In the genomic region with DNA sequence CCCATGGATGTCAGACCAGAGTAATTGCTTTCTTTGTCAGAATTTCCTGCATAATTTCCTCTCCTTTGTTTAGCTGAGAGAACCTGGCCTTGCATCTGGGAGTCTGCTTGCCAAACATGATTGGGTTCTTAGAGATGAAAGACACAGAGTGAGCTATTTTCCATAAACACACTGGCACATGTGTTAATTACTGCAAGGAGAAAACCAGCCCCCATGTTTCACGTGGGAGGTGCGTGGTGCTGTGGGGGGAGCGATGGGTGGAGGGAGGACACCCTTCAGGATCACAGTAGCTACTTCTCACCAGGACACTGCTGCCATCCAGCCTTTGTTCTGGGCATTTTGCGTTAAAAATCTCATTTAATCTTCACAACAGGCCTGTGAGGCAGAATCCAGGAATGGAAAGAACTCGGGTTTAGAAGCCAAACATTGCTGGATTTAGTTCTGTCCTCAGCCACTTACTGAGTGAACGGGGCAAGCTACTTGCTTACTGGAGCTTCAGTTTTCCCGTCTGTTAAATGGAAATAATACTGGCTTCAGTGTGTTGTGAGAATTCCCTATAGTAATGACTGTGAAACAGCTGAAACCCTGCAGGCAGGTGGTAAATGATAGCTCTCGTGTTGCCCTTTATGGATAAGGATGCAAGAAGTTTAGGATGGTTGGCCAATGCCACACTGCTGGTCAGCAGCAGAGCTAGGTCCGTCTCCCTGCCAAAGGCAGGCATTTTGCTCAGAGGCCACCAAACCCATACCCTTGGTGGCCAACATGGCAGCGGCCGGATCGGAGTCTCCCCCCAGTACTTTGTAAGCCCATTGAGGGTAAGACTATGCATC, we compare ENCODE assay signal across 16 cellular contexts.
A peak's percentile ranks its signal among the peaks of the same experiment; 100 is the strongest.
DNase-seq lines count a peak whose midpoint lies in the region; ATAC-seq and TF ChIP-seq lines count a peak whose summit lies in the region.
"Had no signal": no experiment of that assay in that cellular context is flagged by ENCODE, and none has a peak within 500 bp of the region (broad histone marks: within the 10 kb centered on the region; RNA-seq: fewer than 3 reads in every experiment).

No MANE protein-coding gene starts in this region.

- peak overlapping the region; percentile 66 for H3K27ac ChIP-seq in RWPE2 (ENCODE audit: poor library complexity, severe bottlenecking)

- DNase-seq in Ammon's horn (ENCODE audit: low spot score), result peak; percentile 28
- peak; percentile 90 for DNase-seq in NCI-H1436 (lab: John Stamatoyannopoulos, UW)
- no peak for DNase-seq in RWPE2 (ENCODE audit: low spot score)
- peak; percentile 29 for DNase-seq in left lobe of liver (ENCODE audit: low spot score)
- DNase-seq: activated CD4-positive, alpha-beta T cell treated with anti-CD3 and anti-CD28 coated beads, Interleukin-2, amount 10 ng/mL, durations not matched to agents 24 days and 14 days; DMS79; H9; midbrain; NCI-H1048; OCI-M1 had no signal

- H3K4me1 Mint-ChIP-seq in stimulated activated memory B cell treated with anti-CD40 and anti-IgM and Interleukin-4, amounts not matched to agents 10 μg/mL and 1 μg/mL and 100 μg/mL, for 72 hours, result no peaks in the 10 kb centered on the region
- H3K4me1 Mint-ChIP-seq: activated CD4-positive, alpha-beta T cell treated with anti-CD3 and anti-CD28 coated beads, Interleukin-2, amount 10 ng/mL, durations not matched to agents 24 days and 14 days; activated T-helper 17 cell treated with anti-CD3 and anti-CD28 coated beads, Interleukin-2, amount 50 U/mL, for 72 hours had no signal

- no peaks in the 10 kb centered on the region for H3K36me3 ChIP-seq in RWPE2 (ENCODE audit: low read depth)

- H3K4me3 Mint-ChIP-seq in stimulated activated memory B cell treated with anti-CD40 and anti-IgM and Interleukin-4, amounts not matched to agents 10 μg/mL and 1 μg/mL and 100 μg/mL, for 72 hours, result no peak overlapping the region
- H3K4me3 Mint-ChIP-seq: activated CD4-positive, alpha-beta T cell treated with anti-CD3 and anti-CD28 coated beads, Interleukin-2, amount 10 ng/mL, durations not matched to agents 24 days and 14 days; activated T-helper 17 cell treated with anti-CD3 and anti-CD28 coated beads, Interleukin-2, amount 50 U/mL, for 72 hours; H9; T-helper 2 cell treated with Interferon-gamma antibody and Interleukin-4, amounts not matched to agents 5 μg/mL and 100 μg/mL, for 36 hours had no signal

- no peak for TF ChIP-seq CTCF in RWPE2 (IDR thresholded peaks at IDR 0.05; ENCODE audit: poor library complexity, severe bottlenecking)

- H3K4me3 ChIP-seq in RWPE2 (ENCODE audit: severe bottlenecking), result no peak overlapping the region

- no peak overlapping the region for H3K27ac Mint-ChIP-seq in stimulated activated memory B cell treated with anti-CD40 and anti-IgM and Interleukin-4, amounts not matched to agents 10 μg/mL and 1 μg/mL and 100 μg/mL, for 72 hours
- H3K27ac Mint-ChIP-seq: activated CD4-positive, alpha-beta T cell treated with anti-CD3 and anti-CD28 coated beads, Interleukin-2, amount 10 ng/mL, durations not matched to agents 24 days and 14 days; activated T-helper 17 cell treated with anti-CD3 and anti-CD28 coated beads, Interleukin-2, amount 50 U/mL, for 72 hours; T-helper 2 cell treated with Interferon-gamma antibody and Interleukin-4, amounts not matched to agents 5 μg/mL and 100 μg/mL, for 36 hours had no signal

- H3K9me3 ChIP-seq in RWPE2 (ENCODE audit: severe bottlenecking), result no peaks in the 10 kb centered on the region

- peaks cover 28% of the 10 kb centered on the region for H3K4me1 ChIP-seq in RWPE2 (ENCODE audit: insufficient read depth, poor library complexity, severe bottlenecking)

- no peaks in the 10 kb centered on the region for H3K36me3 Mint-ChIP-seq in stimulated activated memory B cell treated with anti-CD40 and anti-IgM and Interleukin-4, amounts not matched to agents 10 μg/mL and 1 μg/mL and 100 μg/mL, for 72 hours

- H3K9me3 Mint-ChIP-seq in stimulated activated memory B cell treated with anti-CD40 and anti-IgM and Interleukin-4, amounts not matched to agents 10 μg/mL and 1 μg/mL and 100 μg/mL, for 72 hours, result no peaks in the 10 kb centered on the region
- H3K9me3 Mint-ChIP-seq: activated CD4-positive, alpha-beta T cell treated with anti-CD3 and anti-CD28 coated beads, Interleukin-2, amount 10 ng/mL, durations not matched to agents 24 days and 14 days; activated T-helper 17 cell treated with anti-CD3 and anti-CD28 coated beads, Interleukin-2, amount 50 U/mL, for 72 hours; H9; T-helper 2 cell treated with Interferon-gamma antibody and Interleukin-4, amounts not matched to agents 5 μg/mL and 100 μg/mL, for 36 hours had no signal

- peaks cover 7% of the 10 kb centered on the region for H3K27me3 Mint-ChIP-seq in stimulated activated memory B cell treated with anti-CD40 and anti-IgM and Interleukin-4, amounts not matched to agents 10 μg/mL and 1 μg/mL and 100 μg/mL, for 72 hours

- no peaks in the 10 kb centered on the region for H3K27me3 ChIP-seq in RWPE2 (ENCODE audit: insufficient read depth, poor library complexity, severe bottlenecking)

- ATAC-seq in RWPE2 (ENCODE audit: low read depth) (no peak), left lobe of liver (no peak), GM19328 (IDR thresholded peaks at IDR 0.05; ENCODE audit: unreplicated experiment) (no peak), GM18870 (IDR thresholded peaks at IDR 0.05; ENCODE audit: unreplicated experiment) (no peak), GM21447 (IDR thresholded peaks at IDR 0.05; ENCODE audit: unreplicated experiment) (no peak)
- no peak for ATAC-seq in stimulated activated memory B cell treated with anti-CD40 and anti-IgM and Interleukin-4, amounts not matched to agents 10 μg/mL and 1 μg/mL and 100 μg/mL, for 72 hours
- ATAC-seq: activated T-helper 17 cell treated with anti-CD3 and anti-CD28 coated beads, Interleukin-2, amount 50 U/mL, for 72 hours had no signal
